Comparison of ENCODE assay signal across 14 cellular contexts in the genomic region with DNA sequence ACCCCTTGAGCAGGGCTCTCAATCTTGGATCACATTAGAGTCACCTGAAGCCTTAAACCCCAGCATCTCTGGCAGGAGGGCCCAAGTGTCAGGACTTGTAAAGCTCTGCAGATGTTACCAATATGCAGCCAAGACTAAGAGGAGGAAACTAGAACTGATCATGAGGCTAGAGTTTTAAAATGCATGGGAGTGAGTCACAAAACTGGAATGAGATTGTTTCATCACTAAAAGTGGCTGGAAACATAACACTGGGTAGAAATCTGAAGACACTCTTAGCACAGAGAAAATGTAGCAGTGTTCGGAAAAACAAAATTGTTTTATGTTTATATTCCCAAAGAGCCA.
DNase-seq lines count a peak whose midpoint lies in the region; ATAC-seq and TF ChIP-seq lines count a peak whose summit lies in the region.
"Had no signal": no experiment of that assay in that cellular context is flagged by ENCODE, and none has a peak within 500 bp of the region (broad histone marks: within the 10 kb centered on the region; RNA-seq: fewer than 3 reads in every experiment).

No MANE protein-coding gene starts in this region.

- H3K27ac ChIP-seq in Peyer's patch (peak overlapping the region in 3 of 4 donors; percentile 45 to 57 (median 46)), fibroblast of lung (ENCODE audit: insufficient read depth, low read length) (no peak overlapping the region), muscle layer of duodenum (ENCODE audit: low read length) (peak overlapping the region; percentile 3), prostate gland (no peak overlapping the region)
- H3K27ac ChIP-seq in CD4-positive, alpha-beta memory T cell (ENCODE audit: low read depth, low read length) = no peak overlapping the region
- H3K27ac ChIP-seq: A549, neutrophil, SJSA1 had no signal

- H3K4me1 ChIP-seq in Peyer's patch (no peaks in the 10 kb centered on the region), fibroblast of lung (ENCODE audit: control insufficient read depth, extremely low read depth, insufficient read depth, low read length) (no peaks in the 10 kb centered on the region), muscle layer of duodenum (ENCODE audit: control insufficient read depth in 1 of 2, insufficient read depth in 2 of 2, low read length in 2 of 2) (no peaks in the 10 kb centered on the region), prostate gland (replicated peaks) (no peaks in the 10 kb centered on the region)
- H3K4me1 ChIP-seq in CD4-positive, alpha-beta memory T cell (ENCODE audit: insufficient read depth, low read length) = no peaks in the 10 kb centered on the region
- H3K4me1 ChIP-seq: A549 had no signal

- H3K4me3 ChIP-seq in Peyer's patch = no peak overlapping the region
- no peak overlapping the region for H3K4me3 ChIP-seq in fibroblast of lung (replicated peaks in 1 of 4; ENCODE audit: control extremely low read depth in 1 of 4, insufficient read depth in 1 of 4, low read depth in 3 of 4, low read length in 4 of 4)
- no peak overlapping the region for H3K4me3 ChIP-seq in muscle layer of duodenum (ENCODE audit: low read depth in 1 of 2, low read length in 2 of 2)
- H3K4me3 ChIP-seq in prostate gland = no peak overlapping the region
- no peak overlapping the region for H3K4me3 ChIP-seq in CD4-positive, alpha-beta memory T cell (ENCODE audit: low read length in 2 of 2)
- H3K4me3 ChIP-seq: A549, SJSA1 had no signal

- ATAC-seq in HG02840 (IDR thresholded peaks at IDR 0.05; ENCODE audit: low FRiP score, unreplicated experiment) = no peak

- no peak overlapping the region for H2AFZ ChIP-seq in fibroblast of lung (ENCODE audit: low read length)

- H3K36me3 ChIP-seq in Peyer's patch (no peaks in the 10 kb centered on the region), fibroblast of lung (ENCODE audit: control insufficient read depth, insufficient read depth, low read length) (no peaks in the 10 kb centered on the region), muscle layer of duodenum (ENCODE audit: control insufficient read depth in 1 of 2, insufficient read depth in 2 of 2, low read length in 2 of 2) (no peaks in the 10 kb centered on the region), prostate gland (no peaks in the 10 kb centered on the region)
- no peaks in the 10 kb centered on the region for H3K36me3 ChIP-seq in CD4-positive, alpha-beta memory T cell (ENCODE audit: insufficient read depth, low read length)
- H3K36me3 ChIP-seq: neutrophil, SJSA1 had no signal

- H3K27me3 Mint-ChIP-seq in CD4-positive, alpha-beta memory T cell = peaks cover 0 to 2% of the 10 kb centered on the region in 2 donors

- DNase-seq in ACHN (peak; percentile 37), Peyer's patch (no peak), fibroblast of lung (ENCODE audit: low read depth in 2 of 2) (peak; percentile 26 to 81), prostate gland (ENCODE audit: low spot score) (no peak), CD1c-positive myeloid dendritic cell (ENCODE audit: extremely low spot score) (no peak)
- no peak for DNase-seq in CD4-positive, alpha-beta memory T cell
- DNase-seq: anterior cingulate cortex, NCI-H2227 treated with DMSO at 0.1 percent for 48 hours had no signal

- H3K4me1 Mint-ChIP-seq in CD4-positive, alpha-beta memory T cell = no peaks in the 10 kb centered on the region
- H3K4me1 Mint-ChIP-seq: IgD-negative memory B cell had no signal

- H3K9ac ChIP-seq in fibroblast of lung (ENCODE audit: insufficient read depth, low read length) = no peak overlapping the region

- no peaks in the 10 kb centered on the region for H4K20me1 ChIP-seq in fibroblast of lung (ENCODE audit: control insufficient read depth, extremely low read depth, insufficient read depth, low read length)

- POLR2A ChIA-PET in CD4-positive, alpha-beta memory T cell (lab: Charles Lee; ENCODE audit: partially characterized antibody) = no interaction called here

- WGBS in prostate gland = 62% methylated on average over 1 of the region's 1 CpG

- no peaks in the 10 kb centered on the region for H3K27me3 ChIP-seq in Peyer's patch
- no peaks in the 10 kb centered on the region for H3K27me3 ChIP-seq in fibroblast of lung (ENCODE audit: control insufficient read depth, insufficient read depth, low read length)
- H3K27me3 ChIP-seq in muscle layer of duodenum (ENCODE audit: low read depth, low read length) = no peaks in the 10 kb centered on the region
- H3K27me3 ChIP-seq in prostate gland (replicated peaks; ENCODE audit: insufficient read depth) = no peaks in the 10 kb centered on the region
- H3K27me3 ChIP-seq in CD4-positive, alpha-beta memory T cell (ENCODE audit: insufficient read depth, low read length) = no peaks in the 10 kb centered on the region
- H3K27me3 ChIP-seq: neutrophil, SJSA1 had no signal

- TF ChIP-seq POLR2A in Peyer's patch (IDR thresholded peaks at IDR 0.05) (no peak), prostate gland (IDR thresholded peaks at IDR 0.05) (no peak)

- intact Hi-C loops in prostate gland (cut with DNase I) = no loop called here
- intact Hi-C loops in CD4-positive, alpha-beta memory T cell (cut with micrococcal nuclease) = no loop called here

- no peak overlapping the region for H3K4me2 ChIP-seq in fibroblast of lung (ENCODE audit: extremely low read depth, insufficient read depth, low read length)
- H3K4me2 ChIP-seq: A549 had no signal

- TF ChIP-seq CTCF in Peyer's patch (IDR thresholded peaks at IDR 0.05) (no peak), fibroblast of lung (conservative IDR thresholded peaks at IDR 0.05 in 1 of 2, IDR thresholded peaks at IDR 0.05 in 1 of 2; ENCODE audit: low read depth in 1 of 2, low read length in 2 of 2) (no peak), prostate gland (IDR thresholded peaks at IDR 0.05) (no peak)

- no peak overlapping the region for H3K27ac Mint-ChIP-seq in CD4-positive, alpha-beta memory T cell
- H3K27ac Mint-ChIP-seq: IgD-negative memory B cell had no signal

- CTCF ChIA-PET in CD4-positive, alpha-beta memory T cell (lab: Charles Lee; ENCODE audit: partially characterized antibody) = no interaction called here

- no peak overlapping the region for H3K4me3 Mint-ChIP-seq in CD4-positive, alpha-beta memory T cell
- H3K4me3 Mint-ChIP-seq: IgD-negative memory B cell had no signal

- in situ Hi-C loops in ACHN (cut with HindIII; ENCODE audit: low pct_ligation_motif_present, low pct_unique_long_range_greater_than_20kb, low sequenced_read_pairs) = no loop called here

- peaks cover 0 to 3% (median 0%) of the 10 kb centered on the region in 8 donors for H3K9me3 Mint-ChIP-seq in CD4-positive, alpha-beta memory T cell
- H3K9me3 Mint-ChIP-seq: IgD-negative memory B cell had no signal

- H3K36me3 Mint-ChIP-seq in CD4-positive, alpha-beta memory T cell = no peaks in the 10 kb centered on the region

- no peaks in the 10 kb centered on the region for H3K79me2 ChIP-seq in fibroblast of lung (ENCODE audit: control insufficient read depth, insufficient read depth, low read length)

- H3K9me3 ChIP-seq in Peyer's patch (no peaks in the 10 kb centered on the region), fibroblast of lung (ENCODE audit: control insufficient read depth, insufficient read depth, low read depth, low read length) (no peaks in the 10 kb centered on the region), muscle layer of duodenum (ENCODE audit: control insufficient read depth in 1 of 2, low read length in 2 of 2) (no peaks in the 10 kb centered on the region), prostate gland (no peaks in the 10 kb centered on the region)
- H3K9me3 ChIP-seq in CD4-positive, alpha-beta memory T cell (ENCODE audit: control insufficient read depth in 1 of 2, low read length in 2 of 2) = no peaks in the 10 kb centered on the region
- H3K9me3 ChIP-seq: A549, neutrophil, SJSA1 had no signal

Comparison
In these comparisons a context has a peak if more than half of its experiments do, and no peak if none do; other contexts are left out.
1. DNase-seq: peak in ACHN (single experiment) and fibroblast of lung (2 of 2); none in Peyer's patch (0 of 3), prostate gland (single experiment), CD1c-positive myeloid dendritic cell (single experiment) and CD4-positive, alpha-beta memory T cell (0 of 5).
2. H3K27ac ChIP-seq: peak in Peyer's patch (3 of 4) and muscle layer of duodenum (single experiment); none in fibroblast of lung (single experiment), prostate gland (0 of 2) and CD4-positive, alpha-beta memory T cell (single experiment).